15 cellular contexts compared by ENCODE assay signal in genomic region chr20:47499053-47499452, GRCh38.
"Had no signal": no experiment of that assay in that cellular context is flagged by ENCODE, and none has a peak within 500 bp of the region (broad histone marks: within the 10 kb centered on the region; RNA-seq: fewer than 3 reads in every experiment).

No MANE protein-coding gene starts in this region.

- H3K36me3 Mint-ChIP-seq: mesothelial cell of epicardium had no signal

- H3K4me3 ChIP-seq: gastrocnemius medialis, heart right ventricle, left lung, prostate gland, right atrium auricular region, SK-N-MC, stomach, vagina had no signal

- DNase-seq: amniotic stem cell; effector CD8-positive, alpha-beta T cell; gastrocnemius medialis; heart right ventricle; left lung; stimulated activated CD4-positive, alpha-beta T cell treated with anti-CD3 and anti-CD28 coated beads, Interleukin-2, amount 100 ng/mL, for 24 hours; stomach; trophoblast cell had no signal

- H3K4me3 Mint-ChIP-seq: mesothelial cell of epicardium had no signal

- H3K27ac ChIP-seq: heart right ventricle, left lung, prostate gland, right atrium auricular region, SK-N-MC, vagina had no signal

- H3K36me3 ChIP-seq: gastrocnemius medialis, heart right ventricle, left lung, prostate gland, right atrium auricular region, stomach, vagina had no signal

- H3K27me3 ChIP-seq: gastrocnemius medialis, heart right ventricle, left lung, right atrium auricular region, stomach, vagina had no signal

- ATAC-seq: esophagus mucosa, gastrocnemius medialis, heart right ventricle, left lung had no signal

- H3K9me3 Mint-ChIP-seq: activated naive CD4-positive, alpha-beta T cell treated with anti-CD3 and anti-CD28 coated beads, Interleukin-2, amount 50 U/mL, for 24 hours had no signal

- H3K27me3 Mint-ChIP-seq: activated naive CD4-positive, alpha-beta T cell treated with anti-CD3 and anti-CD28 coated beads, Interleukin-2, amount 50 U/mL, for 24 hours had no signal

- H3K9me3 ChIP-seq: gastrocnemius medialis, left lung, prostate gland, stomach, vagina had no signal
